18 cellular contexts compared by ENCODE assay signal in the genomic region with DNA sequence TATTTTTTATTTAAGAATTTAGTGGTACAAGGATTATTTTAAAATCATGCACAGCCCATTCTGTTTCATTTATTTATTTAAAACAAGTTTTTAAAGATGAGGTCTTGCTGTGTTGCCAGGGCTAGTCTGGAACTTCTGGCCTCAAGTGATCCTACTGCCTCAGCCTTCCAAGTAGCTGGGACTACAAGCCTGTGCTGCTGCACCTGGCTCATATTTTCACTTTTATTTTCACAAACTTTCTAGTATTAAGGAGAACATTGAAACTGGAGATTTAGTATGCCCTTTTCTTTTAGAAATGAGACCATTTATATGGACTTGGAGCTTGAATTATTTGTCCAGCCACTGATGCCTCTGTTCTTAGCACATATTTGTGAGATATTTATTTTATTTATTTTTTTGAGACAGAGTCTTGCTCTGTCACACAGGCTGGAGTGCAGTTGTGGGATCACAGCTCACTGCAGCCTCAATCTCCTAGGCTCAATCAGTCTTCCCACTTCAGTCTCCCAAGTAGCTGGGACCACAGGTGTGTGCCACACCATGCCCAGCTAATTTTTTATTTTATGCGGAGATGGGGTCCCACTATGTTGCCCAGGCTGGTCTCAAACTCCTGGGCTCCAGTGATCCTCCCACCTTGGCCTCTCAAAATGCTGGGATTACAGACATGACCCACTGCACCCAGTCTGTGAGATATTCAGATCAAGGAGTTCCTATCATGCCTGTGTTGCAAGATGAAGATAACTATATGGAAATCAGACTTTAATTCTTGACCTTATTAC.
DNase-seq lines count a peak whose midpoint lies in the region; ATAC-seq and TF ChIP-seq lines count a peak whose summit lies in the region.
"Had no signal": no experiment of that assay in that cellular context is flagged by ENCODE, and none has a peak within 500 bp of the region (broad histone marks: within the 10 kb centered on the region; RNA-seq: fewer than 3 reads in every experiment).

No MANE protein-coding gene starts in this region.

- H3K4me3 ChIP-seq in brain microvascular endothelial cell (ENCODE audit: low read depth, low read length), result no peak overlapping the region
- H3K4me3 ChIP-seq: upper lobe of right lung had no signal

- H3K36me3 Mint-ChIP-seq in activated T-cell treated with anti-CD3 and anti-CD28 coated beads, Interleukin-2, amount 50 U/mL, for 24 hours (ENCODE audit: low read depth), result peaks cover 10% of the 10 kb centered on the region
- peaks cover 20% of the 10 kb centered on the region for H3K36me3 Mint-ChIP-seq in activated naive CD8-positive, alpha-beta T cell
- no peaks in the 10 kb centered on the region for H3K36me3 Mint-ChIP-seq in stimulated activated effector memory CD8-positive, alpha-beta T cell treated with anti-CD3 and anti-CD28 coated beads, Interleukin-12 subunit alpha, Interleukin-12 subunit beta, amount 100 ng/mL, for 72 hours

- no peaks in the 10 kb centered on the region for H3K27me3 ChIP-seq in brain microvascular endothelial cell (replicated peaks)
- H3K27me3 ChIP-seq: upper lobe of right lung had no signal

- no peak for TF ChIP-seq CTCF in brain microvascular endothelial cell (IDR thresholded peaks at IDR 0.05; ENCODE audit: low read depth, low read length, missing control alignments)

- H3K27me3 Mint-ChIP-seq in activated T-cell treated with anti-CD3 and anti-CD28 coated beads, Interleukin-2, amount 50 U/mL, for 24 hours, result no peaks in the 10 kb centered on the region
- no peaks in the 10 kb centered on the region for H3K27me3 Mint-ChIP-seq in activated naive CD8-positive, alpha-beta T cell

- peaks cover 66% of the 10 kb centered on the region for H3K4me1 Mint-ChIP-seq in activated T-cell treated with anti-CD3 and anti-CD28 coated beads, Interleukin-2, amount 50 U/mL, for 24 hours (ENCODE audit: low read depth)
- H3K4me1 Mint-ChIP-seq in activated naive CD8-positive, alpha-beta T cell (ENCODE audit: low read depth), result peaks cover 57% of the 10 kb centered on the region
- H3K4me1 Mint-ChIP-seq in stimulated activated effector memory CD8-positive, alpha-beta T cell treated with anti-CD3 and anti-CD28 coated beads, Interleukin-12 subunit alpha, Interleukin-12 subunit beta, amount 100 ng/mL, for 72 hours, result peaks cover 51% of the 10 kb centered on the region

- no peak for DNase-seq in activated T-cell treated with anti-CD3 and anti-CD28 coated beads, Interleukin-2, amount 50 U/mL, for 24 hours
- DNase-seq in activated T-cell treated with anti-CD3 and anti-CD28 coated beads, Interleukin-2, amount 50 U/mL, for 48 hours, result no peak
- DNase-seq in stimulated activated effector memory CD8-positive, alpha-beta T cell treated with anti-CD3 and anti-CD28 coated beads, Interleukin-12 subunit alpha, Interleukin-12 subunit beta, amount 100 ng/mL, for 72 hours (ENCODE audit: low spot score in 2 of 2), result no peak
- DNase-seq in brain microvascular endothelial cell, result no peak
- no peak for DNase-seq in stimulated activated CD4-positive, alpha-beta T cell treated with anti-CD3 and anti-CD28 coated beads, Interleukin-4, amount 100 ng/mL, for 24 hours
- DNase-seq: amniotic stem cell; foreskin melanocyte; left ventricle myocardium superior; NCI-H187 treated with DMSO at 0.1 percent for 48 hours; SHP77; stimulated activated CD4-positive, alpha-beta T cell treated with anti-CD3 and anti-CD28 coated beads, Interleukin-4, amount 100 ng/mL, for 1 hour; stimulated activated CD8-positive, alpha-beta memory T cell treated with anti-CD3 and anti-CD28 coated beads, Interleukin-4, amount 100 ng/mL, for 48 hours; T-helper 9 cell; upper lobe of right lung had no signal

- peak overlapping the region; percentile 87 for H3K27ac Mint-ChIP-seq in activated T-cell treated with anti-CD3 and anti-CD28 coated beads, Interleukin-2, amount 50 U/mL, for 24 hours
- peak overlapping the region; percentile 86 for H3K27ac Mint-ChIP-seq in activated naive CD8-positive, alpha-beta T cell
- H3K27ac Mint-ChIP-seq in stimulated activated effector memory CD8-positive, alpha-beta T cell treated with anti-CD3 and anti-CD28 coated beads, Interleukin-12 subunit alpha, Interleukin-12 subunit beta, amount 100 ng/mL, for 72 hours, result peak overlapping the region; percentile 43

- no peak overlapping the region for H3K4me3 Mint-ChIP-seq in activated T-cell treated with anti-CD3 and anti-CD28 coated beads, Interleukin-2, amount 50 U/mL, for 24 hours
- H3K4me3 Mint-ChIP-seq in activated naive CD8-positive, alpha-beta T cell, result peak overlapping the region; percentile 69
- peak overlapping the region; percentile 45 for H3K4me3 Mint-ChIP-seq in stimulated activated effector memory CD8-positive, alpha-beta T cell treated with anti-CD3 and anti-CD28 coated beads, Interleukin-12 subunit alpha, Interleukin-12 subunit beta, amount 100 ng/mL, for 72 hours
- H3K4me3 Mint-ChIP-seq: CD14-positive monocyte had no signal

- H3K27ac ChIP-seq in brain microvascular endothelial cell, result no peak overlapping the region
- H3K27ac ChIP-seq: upper lobe of right lung had no signal

- in situ Hi-C loops in brain microvascular endothelial cell (cut with HindIII; ENCODE audit: low pct_ligation_motif_present, low sequenced_read_pairs), result no loop called here

- peak; percentile 34 for ATAC-seq in HG02798 (IDR thresholded peaks at IDR 0.05; ENCODE audit: poor library complexity, unreplicated experiment)
- no peak for ATAC-seq in stimulated activated effector memory CD8-positive, alpha-beta T cell treated with anti-CD3 and anti-CD28 coated beads, Interleukin-12 subunit alpha, Interleukin-12 subunit beta, amount 100 ng/mL, for 72 hours
- ATAC-seq in HG03280 (IDR thresholded peaks at IDR 0.05; ENCODE audit: unreplicated experiment), result no peak
- ATAC-seq: left ventricle myocardium superior, upper lobe of right lung had no signal

- no peaks in the 10 kb centered on the region for H3K9me3 Mint-ChIP-seq in activated T-cell treated with anti-CD3 and anti-CD28 coated beads, Interleukin-2, amount 50 U/mL, for 24 hours
- H3K9me3 Mint-ChIP-seq in activated naive CD8-positive, alpha-beta T cell (ENCODE audit: low read depth), result no peaks in the 10 kb centered on the region
- no peaks in the 10 kb centered on the region for H3K9me3 Mint-ChIP-seq in stimulated activated effector memory CD8-positive, alpha-beta T cell treated with anti-CD3 and anti-CD28 coated beads, Interleukin-12 subunit alpha, Interleukin-12 subunit beta, amount 100 ng/mL, for 72 hours
- H3K9me3 Mint-ChIP-seq: CD14-positive monocyte had no signal

- H3K36me3 ChIP-seq in brain microvascular endothelial cell (replicated peaks), result no peaks in the 10 kb centered on the region
- H3K36me3 ChIP-seq: upper lobe of right lung had no signal
